17 cellular contexts compared by ENCODE assay signal in the genomic region with DNA sequence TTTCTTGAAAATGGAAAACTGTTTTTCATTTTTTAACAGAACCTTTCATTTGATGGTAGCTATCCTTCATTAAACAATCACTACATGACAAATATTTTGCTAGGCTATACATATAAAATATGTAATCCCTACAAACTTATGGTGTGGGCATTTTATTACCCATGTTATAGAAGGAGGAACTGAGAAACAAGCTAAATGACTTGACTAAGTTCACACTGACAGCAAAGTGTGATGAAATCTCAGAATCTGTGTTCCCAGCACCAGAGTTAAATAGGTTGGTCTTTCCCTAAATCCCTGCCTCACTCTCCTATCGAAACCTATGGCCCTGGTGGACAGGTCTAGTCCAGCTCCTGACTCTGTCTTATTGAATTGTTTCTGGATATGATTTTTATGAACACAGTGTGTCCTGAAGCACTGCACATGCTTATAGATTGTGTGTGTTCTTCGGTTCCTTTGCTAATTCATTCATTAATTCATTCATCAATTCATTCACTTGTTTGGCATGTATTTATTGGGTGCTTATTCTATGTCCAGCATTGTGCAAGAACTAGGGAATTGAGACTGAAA.
DNase-seq lines count a peak whose midpoint lies in the region; ATAC-seq, FAIRE-seq and TF ChIP-seq lines count a peak whose summit lies in the region.
"Had no signal": no experiment of that assay in that cellular context is flagged by ENCODE, and none has a peak within 500 bp of the region (broad histone marks: within the 10 kb centered on the region; RNA-seq: fewer than 3 reads in every experiment).

No MANE protein-coding gene starts in this region.

- CTCF ChIA-PET in IMR-90 (lab: Yijun Ruan, JAX): no interaction called here

- dilution Hi-C loops in IMR-90 (cut with HindIII; ENCODE audit: low sequenced_read_pairs, unreplicated experiment): no loop called here

- H4K20me1 ChIP-seq in IMR-90 (ENCODE audit: insufficient read depth, low read length): no peaks in the 10 kb centered on the region

- no peaks in the 10 kb centered on the region for H3K36me3 ChIP-seq in IMR-90 (ENCODE audit: control insufficient read depth, insufficient read depth, low read length)
- H3K36me3 ChIP-seq in transverse colon: no peaks in the 10 kb centered on the region
- H3K36me3 ChIP-seq in prostate gland: no peaks in the 10 kb centered on the region

- in situ Hi-C loops in IMR-90 (cut with MboI; ENCODE audit: low sequenced_read_pairs): no loop called here
- in situ Hi-C loops in transverse colon (cut with MboI; ENCODE audit: low pct_ligation_motif_present in 1 of 4, low pct_unique_long_range_greater_than_20kb in 1 of 4, low sequenced_read_pairs in 3 of 4): no loop called here

- H2BK5ac ChIP-seq in IMR-90 (ENCODE audit: low read depth, low read length, poor library complexity, severe bottlenecking): no peak overlapping the region

- FAIRE-seq in urothelium cell line (lab: Jason Lieb, UNC): peak; percentile 48
- FAIRE-seq: frontal cortex had no signal

- no peak for TF ChIP-seq RAD21 in IMR-90 (IDR thresholded peaks at IDR 0.05; ENCODE audit: low read length)

- no peak overlapping the region for H3K18ac ChIP-seq in IMR-90 (ENCODE audit: low read depth, low read length)

- H3K9me3 ChIP-seq in IMR-90 (ENCODE audit: control insufficient read depth, insufficient read depth, low read length) (no peaks in the 10 kb centered on the region), transverse colon (no peaks in the 10 kb centered on the region), prostate gland (no peaks in the 10 kb centered on the region)

- H2BK20ac ChIP-seq in IMR-90 (ENCODE audit: low read depth, low read length): no peak overlapping the region

- no peak overlapping the region for H3K27ac ChIP-seq in IMR-90 (ENCODE audit: insufficient read depth, low read length)
- H3K27ac ChIP-seq in transverse colon: no peak overlapping the region
- H3K27ac ChIP-seq in prostate gland: no peak overlapping the region

- H3K4me1 ChIP-seq in IMR-90 (ENCODE audit: control insufficient read depth, insufficient read depth, low read length) (no peaks in the 10 kb centered on the region), transverse colon (no peaks in the 10 kb centered on the region), prostate gland (replicated peaks) (no peaks in the 10 kb centered on the region)

- peak; percentile 62 for ATAC-seq in HG02885 (IDR thresholded peaks at IDR 0.05; ENCODE audit: poor library complexity, unreplicated experiment)
- no peak for ATAC-seq in IMR-90 (ENCODE audit: low read depth)
- ATAC-seq: CD8-positive, alpha-beta T cell; HCT116; natural killer cell; SK-N-SH treated with all-trans-retinoic acid at 6 μM for 48 hours had no signal

- H3K9ac ChIP-seq in IMR-90 (ENCODE audit: low read depth, low read length): no peak overlapping the region

- H3K4me3 ChIP-seq in IMR-90 (ENCODE audit: insufficient read depth, low read depth, low read length) (no peak overlapping the region), transverse colon (no peak overlapping the region), prostate gland (no peak overlapping the region)
- H3K4me3 ChIP-seq: lung had no signal

- no peak overlapping the region for H2AFZ ChIP-seq in IMR-90 (replicated peaks; ENCODE audit: low read length, poor library complexity)

- TF ChIP-seq CTCF in IMR-90 (conservative IDR thresholded peaks at IDR 0.05; ENCODE audit: low read depth, low read length) (no peak), transverse colon (IDR thresholded peaks at IDR 0.05) (no peak), prostate gland (IDR thresholded peaks at IDR 0.05) (no peak)

- no peak overlapping the region for H3K23ac ChIP-seq in IMR-90 (ENCODE audit: low read depth, low read length)

- H3K56ac ChIP-seq in IMR-90 (ENCODE audit: extremely low read depth, insufficient read depth, low read length): no peak overlapping the region

- BruUV-seq in IMR-90 (replicated peaks; lab: Mats Ljungman, UMichigan): no TSS peak

- no peaks in the 10 kb centered on the region for H3K79me1 ChIP-seq in IMR-90 (ENCODE audit: low read depth in 1 of 2, low read length in 2 of 2)

- H3K27me3 ChIP-seq in IMR-90 (ENCODE audit: control insufficient read depth, insufficient read depth, low read length) (no peaks in the 10 kb centered on the region), transverse colon (no peaks in the 10 kb centered on the region), prostate gland (replicated peaks; ENCODE audit: insufficient read depth) (no peaks in the 10 kb centered on the region)

- TF ChIP-seq POLR2A in IMR-90 (IDR thresholded peaks at IDR 0.05; ENCODE audit: low read depth, low read length) (no peak), transverse colon (IDR thresholded peaks at IDR 0.05) (no peak), prostate gland (IDR thresholded peaks at IDR 0.05) (no peak)

- H3K4ac ChIP-seq in IMR-90 (ENCODE audit: low read depth, low read length): no peak overlapping the region

- intact Hi-C loops in IMR-90 (cut with micrococcal nuclease) (no loop called here), transverse colon (cut with DNase I; ENCODE audit: low total_unique reads) (no loop called here), prostate gland (cut with DNase I) (no loop called here)

- no peak overlapping the region for H3K4me2 ChIP-seq in IMR-90 (ENCODE audit: low read depth, low read length)

- no peak overlapping the region for H4K91ac ChIP-seq in IMR-90 (ENCODE audit: insufficient read depth, low read depth, low read length)

- no peak overlapping the region for H4K8ac ChIP-seq in IMR-90 (ENCODE audit: low read depth in 2 of 2, low read length in 2 of 2)

- DNase-seq in SIG-M5 treated with dmso at 0.1 percent for 504 hours (lab: John Stamatoyannopoulos, UW; ENCODE audit: unreplicated experiment) (peak; percentile 37), SIG-M5 (lab: John Stamatoyannopoulos, UW) (no peak), IMR-90 (no peak), urothelium cell line (ENCODE audit: low spot score) (no peak), transverse colon (no peak), prostate gland (ENCODE audit: low spot score) (no peak), NCI-H2081 treated with DMSO at 0.1 percent for 48 hours (lab: John Stamatoyannopoulos, UW) (no peak)
- DNase-seq: amygdala; CD8-positive, alpha-beta T cell; natural killer cell; NCI-H1417; NCI-H345 had no signal

- H2AK9ac ChIP-seq in IMR-90 (replicated peaks; ENCODE audit: low read depth, low read length, poor library complexity): no peak overlapping the region

- H4K5ac ChIP-seq in IMR-90 (ENCODE audit: low read depth, low read length): no peak overlapping the region

- H2BK15ac ChIP-seq in IMR-90 (ENCODE audit: low read depth, low read length): no peak overlapping the region

- no peak overlapping the region for H2AK5ac ChIP-seq in IMR-90 (ENCODE audit: low read depth, low read length)

- H3K9me1 ChIP-seq in IMR-90 (ENCODE audit: insufficient read depth, low read length): no peaks in the 10 kb centered on the region

- no peak overlapping the region for H3K14ac ChIP-seq in IMR-90 (replicated peaks; ENCODE audit: low read depth, low read length)

- TF ChIP-seq EP300 in transverse colon (IDR thresholded peaks at IDR 0.05; ENCODE audit: low read depth): no peak

- POLR2A ChIA-PET in IMR-90 (lab: Charles Lee; ENCODE audit: unreplicated experiment): no interaction called here

- no peak overlapping the region for H2BK120ac ChIP-seq in IMR-90 (ENCODE audit: low read depth, low read length)

- WGBS in IMR-90 (ENCODE audit: extremely low coverage in 2 of 2, insufficient read length in 1 of 2), 2 experiments: no CpG with 5 or more reads among the region's 2 CpGs
- WGBS in transverse colon (ENCODE audit: low coverage in 1 of 2), 2 donors: 49 to 72% methylated on average over 2 of the region's 2 CpGs
- WGBS in prostate gland: 64% methylated on average over 2 of the region's 2 CpGs

TF ChIP-seq in IMR-90, 13 proteins besides CTCF, POLR2A, EP300 and RAD21:
- TF ChIP-seq CEBPB (IDR thresholded peaks at IDR 0.05; ENCODE audit: low read depth, low read length) (0 out of 2 replicates have a peak, but pooled peaks have one; percentile 7), CHD1 (IDR thresholded peaks at IDR 0.05; ENCODE audit: low read depth, low read length) (no peak), MXI1 (IDR thresholded peaks at IDR 0.05; ENCODE audit: borderline replicate concordance, low read depth, low read length) (no peak), FOS (IDR thresholded peaks at IDR 0.05; ENCODE audit: low read depth, low read length) (no peak), MAZ (IDR thresholded peaks at IDR 0.05; ENCODE audit: borderline replicate concordance, low read depth, low read length) (no peak)
